25 cellular contexts compared by ENCODE assay signal in genomic region chr11:126384449-126385070, GRCh38. TPM values are rescaled to one million over a fixed set of nuclear protein-coding genes. Genes with fewer than 3 reads are reported as not detected.
DNase-seq lines count a peak whose midpoint lies in the region; ATAC-seq and TF ChIP-seq lines count a peak whose summit lies in the region.
"Had no signal": no experiment of that assay in that cellular context is flagged by ENCODE, and none has a peak within 500 bp of the region (broad histone marks: within the 10 kb centered on the region; RNA-seq: fewer than 3 reads in every experiment).

No MANE protein-coding gene starts in this region.

- H3K27ac ChIP-seq in C4-2B (peak overlapping the region; percentile 68), esophagus squamous epithelium (peak overlapping the region in 3 of 4 donors; percentile 1 to 62 (median 23))
- H3K27ac ChIP-seq: foreskin keratinocyte, lower lobe of right lung, tibial nerve had no signal

- ATAC-seq in GM19467 (IDR thresholded peaks at IDR 0.05; ENCODE audit: unreplicated experiment) (no peak), GM21723 (IDR thresholded peaks at IDR 0.05; ENCODE audit: unreplicated experiment) (no peak)
- ATAC-seq: foreskin keratinocyte, HCT116, T-helper 17 cell had no signal

- no peaks in the 10 kb centered on the region for H3K9me3 ChIP-seq in esophagus squamous epithelium
- H3K9me3 ChIP-seq: lower lobe of right lung, tibial nerve had no signal

- TF ChIP-seq POLR2A in esophagus squamous epithelium (IDR thresholded peaks at IDR 0.05): no peak

- H3K4me1 ChIP-seq in esophagus squamous epithelium: peaks cover 27 to 57% (median 35%) of the 10 kb centered on the region in 3 donors

- intact Hi-C loops in esophagus squamous epithelium (cut with DNase I): no loop called here
- intact Hi-C loops in posterior vena cava (cut with DNase I): no loop called here

- no peak overlapping the region for H3K4me3 ChIP-seq in esophagus squamous epithelium
- H3K4me3 ChIP-seq: lower lobe of right lung, tibial nerve had no signal

- TF ChIP-seq CTCF in C4-2B (conservative IDR thresholded peaks at IDR 0.05) (no peak), esophagus squamous epithelium (IDR thresholded peaks at IDR 0.05) (no peak)

- peak; percentile 69 for DNase-seq in HT-29 (ENCODE audit: low spot score)
- no peak for DNase-seq in esophagus squamous epithelium (lab: John Stamatoyannopoulos, UW)
- peak; percentile 65 for DNase-seq in posterior vena cava (ENCODE audit: low spot score)
- no peak for DNase-seq in midbrain (lab: John Stamatoyannopoulos, UW)
- DNase-seq: activated CD4-positive, alpha-beta T cell treated with anti-CD3 and anti-CD28 coated beads, Interleukin-2, amount 50 U/mL, for 48 hours; activated CD4-positive, CD25-positive, alpha-beta regulatory T cell treated with anti-CD3 and anti-CD28 coated beads, Interleukin-2, amount 50 U/mL, for 72 hours; activated T-cell treated with anti-CD3 and anti-CD28 coated beads, Interleukin-2, amount 50 U/mL, for 48 hours; caudate nucleus; erythroblast; foreskin keratinocyte; head of caudate nucleus; islet precursor cell; lower lobe of right lung; NCI-H146; NCI-H446; NCI-H82; RPMI8226; small intestine; stimulated activated CD4-positive, alpha-beta T cell treated with anti-CD3 and anti-CD28 coated beads, Interleukin-1b, Interleukin-23, amount 100 ng/mL, for 48 hours; T-helper 17 cell had no signal

- 91% methylated on average over 4 of the region's 9 CpGs; no CpG with 5 or more reads in 1 of the 2 donors for WGBS in esophagus squamous epithelium, 2 donors

- no peaks in the 10 kb centered on the region for H3K27me3 ChIP-seq in esophagus squamous epithelium
- H3K27me3 ChIP-seq: foreskin keratinocyte, tibial nerve had no signal

- H3K36me3 ChIP-seq in esophagus squamous epithelium: no peaks in the 10 kb centered on the region
- H3K36me3 ChIP-seq: lower lobe of right lung, tibial nerve had no signal

RNA-seq across cellular contexts. Expression of gene ST3GAL4, which starts 29.1 kb away (rescaled TPM):
- total RNA-seq in HT-29 (2014; rRNA removed; shearing (Covaris generic)): 140 and 158 TPM in 2 replicates
- 100 to 1,000 TPM in 1 of 4 donors, 10 to 100 TPM in 3; 31.0 to 110 (median 51.2) TPM for total RNA-seq in esophagus squamous epithelium
- total RNA-seq in posterior vena cava: 10 to 100 TPM; 36.8 to 44.6 TPM

Comparison
In these comparisons a context has a peak if more than half of its experiments do, and no peak if none do; other contexts are left out.
1. DNase-seq: peak in HT-29 (single experiment) and posterior vena cava (single experiment); none in esophagus squamous epithelium (single experiment) and midbrain (single experiment).